In the genomic region with DNA sequence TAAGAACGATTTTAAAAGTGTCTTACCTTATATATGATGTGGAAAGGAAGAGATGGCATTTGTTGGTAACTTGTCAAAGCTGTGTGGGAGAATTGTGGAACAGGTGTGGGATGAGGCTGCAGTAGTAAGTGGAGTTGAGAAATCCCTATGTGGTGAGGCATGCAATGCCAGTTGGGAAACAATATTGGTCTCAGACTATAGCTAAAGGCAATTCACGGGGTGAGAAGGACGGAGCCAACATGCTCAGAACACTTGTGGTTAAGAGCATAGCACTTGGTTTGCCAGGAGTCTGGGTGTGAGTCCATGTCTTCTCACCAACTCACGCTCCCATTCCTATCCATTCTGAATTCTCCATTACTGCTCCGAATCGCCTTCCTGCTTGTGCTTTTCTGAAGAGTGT, we compare ENCODE assay signal across 24 cellular contexts.
A peak's percentile ranks its signal among the peaks of the same experiment; 100 is the strongest.
DNase-seq lines count a peak whose midpoint lies in the region; ATAC-seq, FAIRE-seq and TF ChIP-seq lines count a peak whose summit lies in the region.
"Had no signal": no experiment of that assay in that cellular context is flagged by ENCODE, and none has a peak within 500 bp of the region (broad histone marks: within the 10 kb centered on the region; RNA-seq: fewer than 3 reads in every experiment).

No MANE protein-coding gene starts in this region.

- no peaks in the 10 kb centered on the region for H3K27me3 ChIP-seq in HepG2 (ENCODE audit: control insufficient read depth in 1 of 2, insufficient read depth in 2 of 2, low read length in 2 of 2)

- TF ChIP-seq RAD21 in HepG2 (CRISPR knock-in tag; IDR thresholded peaks at IDR 0.05), result no peak

- POLR2A ChIA-PET in MCF 10A (lab: Yijun Ruan, JAX) (interaction anchor here (0.6 kb wide), 1 partner anchor 244 kb away, joined by 3 read pairs; no protein-coding TSS in a partner anchor), HepG2 (lab: Yijun Ruan, JAX) (no interaction called here)

- no peaks in the 10 kb centered on the region for H3K36me3 Mint-ChIP-seq in MCF 10A (ENCODE audit: insufficient read depth, unreplicated experiment)
- H3K36me3 Mint-ChIP-seq: CD8-positive, alpha-beta memory T cell had no signal

- no peaks in the 10 kb centered on the region for H3K4me1 ChIP-seq in HepG2 (ENCODE audit: insufficient read depth, low read length)

- in situ Hi-C loops in HepG2 (cut with HindIII; ENCODE audit: extremely low pct_ligation_motif_present, low pct_unique_long_range_greater_than_20kb), result no loop called here

- peaks cover 62% of the 10 kb centered on the region for H3K27me3 Mint-ChIP-seq in MCF 10A (ENCODE audit: insufficient read depth, unreplicated experiment)
- H3K27me3 Mint-ChIP-seq: CD8-positive, alpha-beta memory T cell had no signal

- TF ChIP-seq EP300 in HepG2 (IDR thresholded peaks at IDR 0.05; ENCODE audit: low read depth in 2 of 2, low read length in 2 of 2) (no peak), HepG2 (CRISPR knock-in tag; IDR thresholded peaks at IDR 0.05; ENCODE audit: borderline replicate concordance) (no peak)

- ATAC-seq in GM21786 (IDR thresholded peaks at IDR 0.05; ENCODE audit: unreplicated experiment) (no peak), HG03025 (IDR thresholded peaks at IDR 0.05; ENCODE audit: low FRiP score, unreplicated experiment) (no peak), HepG2 (no peak)

- intact Hi-C loops in MCF 10A (cut with micrococcal nuclease), result no loop called here
- intact Hi-C loops in HepG2 (cut with micrococcal nuclease; ENCODE audit: unreplicated experiment), result no loop called here

- H3K4me3 ChIP-seq in AG10803 (ENCODE audit: low read length) (no peak overlapping the region), NB4 (ENCODE audit: low read depth, low read length) (no peak overlapping the region), HepG2 (replicated peaks in 1 of 3; ENCODE audit: insufficient read depth in 1 of 3, low read depth in 2 of 3, low read length in 3 of 3) (no peak overlapping the region)
- H3K4me3 ChIP-seq: PC-9 had no signal

- H3K27ac Mint-ChIP-seq in MCF 10A (ENCODE audit: low read depth, unreplicated experiment), result no peak overlapping the region
- H3K27ac Mint-ChIP-seq: CD8-positive, alpha-beta memory T cell had no signal

- DNase-seq in AG10803 (ENCODE audit: low read depth) (peak; percentile 28), NB4 (ENCODE audit: low read depth) (peak; percentile 0), MCF 10A (ENCODE audit: unreplicated experiment) (peak; percentile 43), myocyte (ENCODE audit: low read depth) (peak; percentile 81), NCI-H510A (lab: John Stamatoyannopoulos, UW) (no peak), HepG2 (ENCODE audit: low spot score) (no peak)
- DNase-seq: 8988T; Calu3; CD8-positive, alpha-beta memory T cell; DMS153; Karpas-422; NCI-H1694; NCI-H2081; NCI-H2171 treated with DMSO at 0.1 percent for 48 hours; NCI-H446 treated with DMSO at 0.1 percent for 48 hours; PC-9; SHP77 treated with DMSO at 0.1 percent for 48 hours; SK-N-SH had no signal

- no peaks in the 10 kb centered on the region for H3K9me3 Mint-ChIP-seq in MCF 10A (ENCODE audit: unreplicated experiment)

- no peak overlapping the region for H3K27ac ChIP-seq in HepG2 (ENCODE audit: extremely low read length, insufficient read depth, low read length)
- H3K27ac ChIP-seq: C4-2B, PC-9, RWPE1 had no signal

- H3K9ac ChIP-seq in HepG2 (ENCODE audit: insufficient read depth, low read depth, low read length), result no peak overlapping the region
- H3K9ac ChIP-seq: SK-N-SH had no signal

- H3K36me3 ChIP-seq in HepG2 (replicated peaks in 1 of 2; ENCODE audit: control insufficient read depth in 1 of 2, insufficient read depth in 2 of 2, low read length in 2 of 2), result no peaks in the 10 kb centered on the region

- no peaks in the 10 kb centered on the region for H3K79me2 ChIP-seq in HepG2 (ENCODE audit: insufficient read depth, low read length)

- TF ChIP-seq POLR2A in NB4 (IDR thresholded peaks at IDR 0.05; ENCODE audit: extremely low read depth, insufficient read length) (no peak), HepG2 (IDR thresholded peaks at IDR 0.05; ENCODE audit: insufficient read depth in 1 of 2, low read depth in 2 of 2, low read length in 2 of 2) (no peak)

- no peaks in the 10 kb centered on the region for H3K4me1 Mint-ChIP-seq in MCF 10A (ENCODE audit: insufficient read depth, unreplicated experiment)
- H3K4me1 Mint-ChIP-seq: CD8-positive, alpha-beta memory T cell had no signal

- H3K9me3 ChIP-seq in HepG2 (ENCODE audit: low read length), result no peaks in the 10 kb centered on the region
- H3K9me3 ChIP-seq: SK-N-SH had no signal

- CTCF ChIA-PET in MCF 10A (lab: Yijun Ruan, JAX) (interaction anchor here (0.6 kb wide), 1 partner anchor 31 kb away, joined by 3 read pairs; no protein-coding TSS in a partner anchor), HepG2 (lab: Yijun Ruan, JAX; ENCODE audit: low intra/inter-chr PET ratio, low total read pairs) (no interaction called here)

- TF ChIP-seq CTCF in AG10803 (conservative IDR thresholded peaks at IDR 0.05; ENCODE audit: low read length) (no peak), NB4 (IDR thresholded peaks at IDR 0.05; ENCODE audit: low read depth, low read length) (no peak), MCF 10A (IDR thresholded peaks at IDR 0.05; ENCODE audit: unreplicated experiment) (no peak), HepG2 (CRISPR knock-in tag; IDR thresholded peaks at IDR 0.05) (no peak)

- WGBS in HepG2 (ENCODE audit: low lambda C conversion rate), result 30% methylated on average over 6 of the region's 6 CpGs

- BruUV-seq in MCF 10A (replicated peaks; lab: Mats Ljungman, UMichigan) (no TSS peak), HepG2 (replicated peaks; lab: Mats Ljungman, UMichigan) (no TSS peak)

- H4K20me1 ChIP-seq in HepG2 (ENCODE audit: insufficient read depth, low read length), result no peaks in the 10 kb centered on the region

- H3K4me2 ChIP-seq in HepG2 (ENCODE audit: low read depth, low read length), result no peak overlapping the region
- H3K4me2 ChIP-seq: PC-9, SK-N-SH had no signal

- no peak for FAIRE-seq in HepG2 (lab: Jason Lieb, UNC)
- FAIRE-seq: GM12891, H54 had no signal

- H3K4me3 Mint-ChIP-seq in MCF 10A (ENCODE audit: unreplicated experiment), result no peak overlapping the region
- H3K4me3 Mint-ChIP-seq: CD8-positive, alpha-beta memory T cell had no signal

- no peak overlapping the region for H2AFZ ChIP-seq in HepG2 (ENCODE audit: low read length)
- H2AFZ ChIP-seq: PC-9 had no signal

TF ChIP-seq in HepG2, 621 proteins besides CTCF, POLR2A, EP300 and RAD21 (continues in another document):
- TF ChIP-seq REST (IDR thresholded peaks at IDR 0.05; ENCODE audit: borderline replicate concordance in 1 of 2, low read depth in 1 of 2, low read length in 2 of 2) (no peak), FOSL2 (CRISPR knock-in tag; IDR thresholded peaks at IDR 0.05) (no peak), PHF21A (CRISPR knock-in tag; IDR thresholded peaks at IDR 0.05) (no peak)

Comparison
In these comparisons a context has a peak if more than half of its experiments do, and no peak if none do; other contexts are left out.
1. DNase-seq: peak in AG10803 (single experiment), NB4 (single experiment), MCF 10A (single experiment) and myocyte (single experiment); none in NCI-H510A (single experiment) and HepG2 (single experiment).